Comparison of ENCODE assay signal across 1 cellular context in genomic region chr22:28772633-28773460, GRCh38.
TF ChIP-seq lines count a peak whose summit lies in the region.

A gene with protein sequence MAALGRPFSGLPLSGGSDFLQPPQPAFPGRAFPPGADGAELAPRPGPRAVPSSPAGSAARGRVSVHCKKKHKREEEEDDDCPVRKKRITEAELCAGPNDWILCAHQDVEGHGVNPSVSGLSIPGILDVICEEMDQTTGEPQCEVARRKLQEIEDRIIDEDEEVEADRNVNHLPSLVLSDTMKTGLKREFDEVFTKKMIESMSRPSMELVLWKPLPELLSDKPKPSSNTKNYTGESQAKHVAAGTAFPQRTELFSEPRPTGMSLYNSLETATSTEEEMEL (plus strand): TSS chr22:28772695. CDS start chr22:28772850, 155 bp downstream.

TF ChIP-seq in HepG2, 621 proteins besides CTCF, POLR2A, EP300 and RAD21 (continued from another document and continues in another):
- peak; percentile 77 for TF ChIP-seq GMEB1 (CRISPR knock-in tag; IDR thresholded peaks at IDR 0.05; ENCODE audit: borderline replicate concordance)
- no peak for TF ChIP-seq ZNF484 (CRISPR knock-in tag; IDR thresholded peaks at IDR 0.05; ENCODE audit: borderline replicate concordance, low read depth)
- TF ChIP-seq MAF1 (CRISPR knock-in tag; IDR thresholded peaks at IDR 0.05; ENCODE audit: borderline replicate concordance), result no peak
- TF ChIP-seq ZNF850 (CRISPR knock-in tag; conservative IDR thresholded peaks at IDR 0.05), result no peak
- no peak for TF ChIP-seq ZNF597 (CRISPR knock-in tag; IDR thresholded peaks at IDR 0.05)
- TF ChIP-seq, protein P1, sequence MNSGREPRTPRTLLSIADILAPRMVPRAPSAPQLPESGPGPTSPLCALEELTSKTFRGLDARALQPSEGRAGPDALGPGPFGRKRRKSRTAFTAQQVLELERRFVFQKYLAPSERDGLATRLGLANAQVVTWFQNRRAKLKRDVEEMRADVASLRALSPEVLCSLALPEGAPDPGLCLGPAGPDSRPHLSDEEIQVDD (CRISPR knock-in tag; IDR thresholded peaks at IDR 0.05; ENCODE audit: borderline replicate concordance), result no peak
- TF ChIP-seq GZF1 (CRISPR knock-in tag; IDR thresholded peaks at IDR 0.05), result no peak
- no peak for TF ChIP-seq ZNF468 (CRISPR knock-in tag; IDR thresholded peaks at IDR 0.05)
- TF ChIP-seq IRF1 (CRISPR knock-in tag; IDR thresholded peaks at IDR 0.05; ENCODE audit: low read depth), result no peak
- TF ChIP-seq ZNF703 (CRISPR knock-in tag; IDR thresholded peaks at IDR 0.05; ENCODE audit: borderline replicate concordance), result no peak
- TF ChIP-seq KLF11 (CRISPR knock-in tag; IDR thresholded peaks at IDR 0.05), result no peak
- TF ChIP-seq, protein P2, sequence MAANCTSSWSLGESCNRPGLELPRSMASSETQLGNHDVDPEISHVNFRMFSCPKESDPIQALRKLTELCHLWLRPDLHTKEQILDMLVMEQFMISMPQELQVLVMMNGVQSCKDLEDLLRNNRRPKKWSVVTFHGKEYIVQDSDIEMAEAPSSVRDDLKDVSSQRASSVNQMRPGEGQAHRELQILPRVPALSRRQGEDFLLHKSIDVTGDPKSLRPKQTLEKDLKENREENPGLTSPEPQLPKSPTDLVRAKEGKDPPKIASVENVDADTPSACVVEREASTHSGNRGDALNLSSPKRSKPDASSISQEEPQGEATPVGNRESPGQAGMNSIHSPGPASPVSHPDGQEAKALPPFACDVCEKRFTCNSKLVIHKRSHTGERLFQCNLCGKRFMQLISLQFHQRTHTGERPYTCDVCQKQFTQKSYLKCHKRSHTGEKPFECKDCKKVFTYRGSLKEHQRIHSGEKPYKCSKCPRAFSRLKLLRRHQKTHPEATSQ (CRISPR knock-in tag; IDR thresholded peaks at IDR 0.05; ENCODE audit: borderline replicate concordance), result no peak
- TF ChIP-seq GRHL1 (CRISPR knock-in tag; conservative IDR thresholded peaks at IDR 0.05), result no peak
- peak; percentile 96; the same call in 1 of the 2 replicates for TF ChIP-seq TMF1 (CRISPR knock-in tag; IDR thresholded peaks at IDR 0.05; ENCODE audit: low read depth)
- TF ChIP-seq, protein P3, sequence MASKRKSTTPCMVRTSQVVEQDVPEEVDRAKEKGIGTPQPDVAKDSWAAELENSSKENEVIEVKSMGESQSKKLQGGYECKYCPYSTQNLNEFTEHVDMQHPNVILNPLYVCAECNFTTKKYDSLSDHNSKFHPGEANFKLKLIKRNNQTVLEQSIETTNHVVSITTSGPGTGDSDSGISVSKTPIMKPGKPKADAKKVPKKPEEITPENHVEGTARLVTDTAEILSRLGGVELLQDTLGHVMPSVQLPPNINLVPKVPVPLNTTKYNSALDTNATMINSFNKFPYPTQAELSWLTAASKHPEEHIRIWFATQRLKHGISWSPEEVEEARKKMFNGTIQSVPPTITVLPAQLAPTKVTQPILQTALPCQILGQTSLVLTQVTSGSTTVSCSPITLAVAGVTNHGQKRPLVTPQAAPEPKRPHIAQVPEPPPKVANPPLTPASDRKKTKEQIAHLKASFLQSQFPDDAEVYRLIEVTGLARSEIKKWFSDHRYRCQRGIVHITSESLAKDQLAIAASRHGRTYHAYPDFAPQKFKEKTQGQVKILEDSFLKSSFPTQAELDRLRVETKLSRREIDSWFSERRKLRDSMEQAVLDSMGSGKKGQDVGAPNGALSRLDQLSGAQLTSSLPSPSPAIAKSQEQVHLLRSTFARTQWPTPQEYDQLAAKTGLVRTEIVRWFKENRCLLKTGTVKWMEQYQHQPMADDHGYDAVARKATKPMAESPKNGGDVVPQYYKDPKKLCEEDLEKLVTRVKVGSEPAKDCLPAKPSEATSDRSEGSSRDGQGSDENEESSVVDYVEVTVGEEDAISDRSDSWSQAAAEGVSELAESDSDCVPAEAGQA (IDR thresholded peaks at IDR 0.05; ENCODE audit: low read depth), result peak; percentile 80
- TF ChIP-seq, protein P3 (CRISPR knock-in tag; IDR thresholded peaks at IDR 0.05; ENCODE audit: borderline replicate concordance), result peak; percentile 63; the same call in 1 of the 2 replicates
- no peak for TF ChIP-seq ZBTB43 (CRISPR knock-in tag; conservative IDR thresholded peaks at IDR 0.05)
- TF ChIP-seq BORCS8-MEF2B (CRISPR knock-in tag; IDR thresholded peaks at IDR 0.05), result peak; percentile 77; the same call in 1 of the 2 replicates
- no peak; the same call in 1 of the 2 replicates for TF ChIP-seq HHEX (CRISPR knock-in tag; IDR thresholded peaks at IDR 0.05)
- TF ChIP-seq ZNF329 (CRISPR knock-in tag; IDR thresholded peaks at IDR 0.05; ENCODE audit: low read depth), result 0 out of 2 replicates have a peak, but pooled peaks have one; percentile 14
- TF ChIP-seq SKI (IDR thresholded peaks at IDR 0.05; ENCODE audit: partially characterized antibody), result peak; percentile 24
- TF ChIP-seq, protein P4, sequence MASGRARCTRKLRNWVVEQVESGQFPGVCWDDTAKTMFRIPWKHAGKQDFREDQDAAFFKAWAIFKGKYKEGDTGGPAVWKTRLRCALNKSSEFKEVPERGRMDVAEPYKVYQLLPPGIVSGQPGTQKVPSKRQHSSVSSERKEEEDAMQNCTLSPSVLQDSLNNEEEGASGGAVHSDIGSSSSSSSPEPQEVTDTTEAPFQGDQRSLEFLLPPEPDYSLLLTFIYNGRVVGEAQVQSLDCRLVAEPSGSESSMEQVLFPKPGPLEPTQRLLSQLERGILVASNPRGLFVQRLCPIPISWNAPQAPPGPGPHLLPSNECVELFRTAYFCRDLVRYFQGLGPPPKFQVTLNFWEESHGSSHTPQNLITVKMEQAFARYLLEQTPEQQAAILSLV (CRISPR knock-in tag; IDR thresholded peaks at IDR 0.05; ENCODE audit: borderline replicate concordance), result peak; percentile 69; the same call in 1 of the 2 replicates
- no peak for TF ChIP-seq ZBTB38 (CRISPR knock-in tag; IDR thresholded peaks at IDR 0.05)
- TF ChIP-seq CENPX (CRISPR knock-in tag; IDR thresholded peaks at IDR 0.05), result no peak
- TF ChIP-seq SUZ12 (IDR thresholded peaks at IDR 0.05; ENCODE audit: low read depth, low read length), result peak; percentile 84
- TF ChIP-seq HNRNPLL (IDR thresholded peaks at IDR 0.05; ENCODE audit: low read depth, low read length, poor library complexity, severe bottlenecking), result peak; percentile 52
- no peak for TF ChIP-seq PHB2 (IDR thresholded peaks at IDR 0.05; ENCODE audit: partially characterized antibody)
- TF ChIP-seq NCOA2 (CRISPR knock-in tag; IDR thresholded peaks at IDR 0.05), result 0 out of 2 replicates have a peak, but pooled peaks have one; percentile 39
- TF ChIP-seq CHD2 (IDR thresholded peaks at IDR 0.05; ENCODE audit: low read depth, low read length), result peak; percentile 41; the same call in 1 of the 2 replicates
- no peak for TF ChIP-seq NPAS2 (CRISPR knock-in tag; IDR thresholded peaks at IDR 0.05; ENCODE audit: borderline replicate concordance)
- 0 out of 2 replicates have a peak, but pooled peaks have one; percentile 33 for TF ChIP-seq ZNF276 (CRISPR knock-in tag; IDR thresholded peaks at IDR 0.05; ENCODE audit: low read depth)
- TF ChIP-seq MBNL3 (CRISPR knock-in tag; conservative IDR thresholded peaks at IDR 0.05), result no peak
- peak; percentile 74; the same call in 1 of the 2 replicates for TF ChIP-seq PRDM4 (CRISPR knock-in tag; IDR thresholded peaks at IDR 0.05; ENCODE audit: borderline replicate concordance)
- no peak; the same call in 1 of the 2 replicates for TF ChIP-seq MXD4 (CRISPR knock-in tag; IDR thresholded peaks at IDR 0.05)
- TF ChIP-seq ZNF782 (CRISPR knock-in tag; IDR thresholded peaks at IDR 0.05; ENCODE audit: borderline replicate concordance), result no peak
- TF ChIP-seq ZNF367 (CRISPR knock-in tag; IDR thresholded peaks at IDR 0.05; ENCODE audit: borderline replicate concordance), result no peak
